Comparison of ENCODE assay signal across 8 cellular contexts in the genomic region with DNA sequence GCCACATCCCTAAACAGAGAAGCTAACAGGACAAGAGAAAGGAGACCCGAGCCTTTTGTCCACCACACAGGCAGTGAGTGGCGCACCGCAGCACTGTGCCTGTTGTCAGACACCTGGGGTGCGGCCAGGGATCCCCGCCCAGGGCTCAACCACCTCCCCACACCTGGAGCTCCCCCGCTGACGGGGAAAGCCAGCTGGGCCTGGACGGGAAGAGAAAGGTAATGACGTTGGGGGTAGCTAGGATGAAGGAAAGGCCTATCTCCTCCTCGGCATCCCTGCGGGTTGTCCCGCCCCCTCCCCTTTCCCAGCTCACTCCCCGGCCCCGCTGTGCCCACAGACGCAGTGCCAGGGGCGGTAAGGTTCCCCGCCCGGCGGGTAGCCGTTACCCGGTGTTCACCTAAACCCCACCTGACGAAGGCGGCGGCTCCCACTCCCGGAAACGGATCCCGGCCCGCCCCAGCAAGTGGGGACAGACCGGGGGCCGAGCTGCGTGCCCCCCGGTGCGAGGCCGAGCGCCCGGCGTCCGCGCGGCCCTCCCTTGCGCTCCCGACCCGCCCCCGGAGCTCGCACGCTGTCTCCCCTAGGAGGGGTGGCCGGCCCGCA. TPM values are rescaled to one million over a fixed set of nuclear protein-coding genes. Genes with fewer than 3 reads are reported as not detected.
DNase-seq lines count a peak whose midpoint lies in the region; TF ChIP-seq lines count a peak whose summit lies in the region.

No MANE protein-coding gene starts in this region.

- H3K36me3 ChIP-seq in GM06990 (ENCODE audit: control insufficient read depth, insufficient read depth, low read length) (peaks cover 29% of the 10 kb centered on the region), parathyroid adenoma (ENCODE audit: control insufficient read depth, insufficient read depth, low read length) (no peaks in the 10 kb centered on the region)

- H2AFZ ChIP-seq in parathyroid adenoma, result peak overlapping the region; percentile 82

- intact Hi-C loops in posterior vena cava (cut with DNase I), result no loop called here

- DNase-seq in GM06990 (ENCODE audit: extremely low read depth, insufficient read length), result peak; percentile 62
- no peak for DNase-seq in HFF-Myc (ENCODE audit: extremely low read depth, low read depth)
- peak; percentile 29 for DNase-seq in NCI-H510A treated with DMSO at 0.1 percent for 48 hours (lab: John Stamatoyannopoulos, UW)
- DNase-seq in activated T-helper 9 cell treated with anti-CD3 and anti-CD28 coated beads, Interleukin-2, amount 50 U/mL, for 16 hours (ENCODE audit: low read depth), result peak; percentile 35
- DNase-seq in glomerular visceral epithelial cell (ENCODE audit: extremely low spot score), result peak; percentile 15
- DNase-seq in NCI-H2171 (lab: John Stamatoyannopoulos, UW), result no peak
- no peak for DNase-seq in posterior vena cava (ENCODE audit: low spot score)

- TF ChIP-seq CTCF in GM06990 (IDR thresholded peaks at IDR 0.05; ENCODE audit: insufficient read depth, low read length, poor library complexity, severe bottlenecking), result no peak
- TF ChIP-seq CTCF in HFF-Myc (IDR thresholded peaks at IDR 0.05; ENCODE audit: low read depth, low read length, missing control alignments), result no peak
- no peak for TF ChIP-seq CTCF in parathyroid adenoma (IDR thresholded peaks at IDR 0.05)

- H3K27ac ChIP-seq in parathyroid adenoma, result peak overlapping the region; percentile 36

- peak overlapping the region; percentile 46 for H3K9ac ChIP-seq in parathyroid adenoma

- H3K4me3 ChIP-seq in GM06990 (replicated peaks; ENCODE audit: low read depth, low read length) (peak overlapping the region; percentile 99), HFF-Myc (replicated peaks; ENCODE audit: low read depth, low read length) (peak overlapping the region; percentile 88), parathyroid adenoma (ENCODE audit: low read depth, low read length) (peak overlapping the region; percentile 60)

- peaks cover 3% of the 10 kb centered on the region for H3K4me1 ChIP-seq in parathyroid adenoma

- H3K27me3 ChIP-seq in GM06990 (replicated peaks; ENCODE audit: control insufficient read depth, insufficient read depth, low read length) (no peaks in the 10 kb centered on the region), parathyroid adenoma (ENCODE audit: control insufficient read depth, insufficient read depth, low read length) (no peaks in the 10 kb centered on the region)

- H3K4me2 ChIP-seq in parathyroid adenoma (ENCODE audit: low read length), result peak overlapping the region; percentile 78

- no peaks in the 10 kb centered on the region for H3K79me2 ChIP-seq in parathyroid adenoma

- no peaks in the 10 kb centered on the region for H3K9me3 ChIP-seq in parathyroid adenoma (ENCODE audit: control insufficient read depth, low read length)

RNA-seq across cellular contexts. Expression of a gene that starts 0.5 kb away (rescaled TPM):
- total RNA-seq in posterior vena cava, result 100 to 1,000 TPM; 110 to 128 TPM

RNA-seq across cellular contexts. Expression of a gene that starts 11.1 kb away (rescaled TPM):
- 10 to 100 TPM; 24.8 to 26.6 TPM for total RNA-seq in posterior vena cava

RNA-seq across cellular contexts. Expression of a gene that starts 25.8 kb away (rescaled TPM):
- total RNA-seq in posterior vena cava, result 1 to 10 TPM; 6.0 to 7.8 TPM

RNA-seq across cellular contexts. Expression of a gene that starts 28.2 kb away (rescaled TPM):
- 10 to 100 TPM; 16.8 to 21.1 TPM for total RNA-seq in posterior vena cava

RNA-seq across cellular contexts. Expression of a gene that starts 37.9 kb away (rescaled TPM):
- total RNA-seq in posterior vena cava, result 10 to 100 TPM; 45.4 to 49.9 TPM

Comparison
In these comparisons a context has a peak if more than half of its experiments do, and no peak if none do; other contexts are left out.
1. DNase-seq: peak in GM06990 (single experiment), NCI-H510A treated with DMSO at 0.1 percent for 48 hours (single experiment), activated T-helper 9 cell treated with anti-CD3 and anti-CD28 coated beads, Interleukin-2, amount 50 U/mL, for 16 hours (single experiment) and glomerular visceral epithelial cell (single experiment); none in HFF-Myc (single experiment), NCI-H2171 (single experiment) and posterior vena cava (single experiment).
2. Peak in every context shown above with its lines, with median percentiles within 50 percentile points of each other: H3K4me3 ChIP-seq.